ENCODE assay signal across 9 cellular contexts in the genomic region with DNA sequence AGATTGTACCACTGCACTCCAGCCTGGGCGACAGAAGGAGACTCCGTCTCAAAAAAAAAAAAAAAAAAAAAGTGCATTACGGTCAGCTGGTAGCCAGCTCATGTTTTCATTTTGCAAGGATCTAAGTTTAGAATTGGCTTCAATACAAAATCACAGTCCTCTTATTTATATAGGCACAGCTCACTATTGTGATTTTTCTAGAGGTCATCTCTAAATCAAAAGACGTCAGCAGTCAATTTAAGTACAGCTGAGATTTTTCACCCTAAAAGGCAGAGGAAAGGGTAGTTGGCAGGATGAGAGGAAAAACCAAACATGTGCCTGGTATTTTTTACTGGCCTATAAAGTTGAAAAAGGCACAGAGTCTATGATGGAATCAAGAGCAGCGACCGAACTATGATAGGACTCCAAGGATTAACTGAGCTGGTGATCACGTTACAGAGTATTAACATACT. TPM values are rescaled to one million over a fixed set of nuclear protein-coding genes. Genes with fewer than 3 reads are reported as not detected.
DNase-seq lines count a peak whose midpoint lies in the region.
"Had no signal": no experiment of that assay in that cellular context is flagged by ENCODE, and none has a peak within 500 bp of the region (broad histone marks: within the 10 kb centered on the region; RNA-seq: fewer than 3 reads in every experiment).

No MANE protein-coding gene starts in this region.

- H3K27me3 ChIP-seq in SJCRH30 = no peaks in the 10 kb centered on the region

- peak; percentile 86 for DNase-seq in DMS 273 (lab: John Stamatoyannopoulos, UW; ENCODE audit: unreplicated experiment)
- DNase-seq in SJCRH30 = peak in 1 of 2 experiments; percentile 50
- DNase-seq in fibroblast of peridontal ligament (ENCODE audit: extremely low read depth) = peak; percentile 98
- DNase-seq in pulmonary artery endothelial cell (ENCODE audit: low read depth, low spot score) = peak; percentile 1
- no peak for DNase-seq in activated CD4-positive, CD25-positive, alpha-beta regulatory T cell treated with anti-CD3 and anti-CD28 coated beads, Interleukin-2, amount 50 U/mL, for 72 hours
- DNase-seq in NCI-H510A (lab: John Stamatoyannopoulos, UW) = no peak
- DNase-seq in activated effector memory CD4-positive, alpha-beta T cell treated with anti-CD3 and anti-CD28 coated beads, Interleukin-2, amount 50 U/mL, for 16 hours = no peak
- no peak for DNase-seq in hypothalamus (lab: John Stamatoyannopoulos, UW)
- DNase-seq: naive B cell had no signal

- H3K4me3 ChIP-seq in SJCRH30 = peak overlapping the region; percentile 41

- no peaks in the 10 kb centered on the region for H3K36me3 ChIP-seq in SJCRH30

- peak overlapping the region; percentile 41 for H3K27ac ChIP-seq in SJCRH30

- H3K9me3 ChIP-seq in SJCRH30 (replicated peaks) = no peaks in the 10 kb centered on the region

- peaks cover 7% of the 10 kb centered on the region; the same call in 1 of the 2 replicates for H3K4me1 ChIP-seq in SJCRH30

RNA-seq across cellular contexts. Expression of a gene that starts 30.8 kb away (rescaled TPM):
- 6.4 and 7.3 TPM in 2 replicates for total RNA-seq in SJCRH30 (2014; rRNA removed; shearing (Covaris generic))
- total RNA-seq in pulmonary artery endothelial cell = not detected in 2 replicates

RNA-seq across cellular contexts. Expression of a gene that starts 42.8 kb away (rescaled TPM):
- total RNA-seq in SJCRH30 (2014; rRNA removed; shearing (Covaris generic)) = 0.06 and 0.56 TPM in 2 replicates
- total RNA-seq in pulmonary artery endothelial cell = not detected in 2 replicates

Comparison
In these comparisons a context has a peak if more than half of its experiments do, and no peak if none do; other contexts are left out.
1. DNase-seq: peak in DMS 273 (single experiment), fibroblast of peridontal ligament (single experiment) and pulmonary artery endothelial cell (single experiment); none in activated CD4-positive, CD25-positive, alpha-beta regulatory T cell treated with anti-CD3 and anti-CD28 coated beads, Interleukin-2, amount 50 U/mL, for 72 hours (single experiment), NCI-H510A (single experiment), activated effector memory CD4-positive, alpha-beta T cell treated with anti-CD3 and anti-CD28 coated beads, Interleukin-2, amount 50 U/mL, for 16 hours (single experiment) and hypothalamus (0 of 51).